In the genomic region with DNA sequence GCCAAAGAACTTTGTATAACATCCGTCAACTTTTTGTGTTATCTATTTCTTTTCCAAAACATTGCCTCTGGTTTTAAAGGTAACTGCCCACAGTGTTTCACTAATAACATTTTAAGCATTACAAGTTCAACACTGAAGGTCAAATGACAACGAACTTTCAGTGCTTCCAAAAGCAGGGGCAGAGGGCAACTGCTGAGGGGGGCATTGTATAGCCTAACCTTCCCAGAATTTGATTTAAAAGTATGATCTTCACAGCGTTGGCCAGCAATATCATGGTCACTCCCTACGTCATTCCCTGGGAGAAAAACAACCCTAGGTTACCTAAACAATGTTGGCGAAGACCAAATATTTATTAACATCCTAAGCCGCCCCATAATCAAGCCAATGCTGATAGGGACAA, we compare ENCODE assay signal across 1 cellular context.
TF ChIP-seq lines count a peak whose summit lies in the region.

No MANE protein-coding gene starts in this region.

TF ChIP-seq in HepG2, 621 proteins besides CTCF, POLR2A, EP300 and RAD21:
- TF ChIP-seq KAT7 (CRISPR knock-in tag; IDR thresholded peaks at IDR 0.05; ENCODE audit: borderline replicate concordance) (no peak), KDM1A (CRISPR knock-in tag; IDR thresholded peaks at IDR 0.05) (no peak), RFXANK (CRISPR knock-in tag; IDR thresholded peaks at IDR 0.05) (no peak), SOX6 (IDR thresholded peaks at IDR 0.05) (no peak), SOX6 (CRISPR knock-in tag; IDR thresholded peaks at IDR 0.05) (no peak), HNRNPH1 (optimal IDR thresholded peaks at IDR 0.05; ENCODE audit: low read depth, low read length) (no peak), RORA (CRISPR knock-in tag; IDR thresholded peaks at IDR 0.05) (no peak), CBX2 (IDR thresholded peaks at IDR 0.05; ENCODE audit: low read depth, low read length) (no peak), CBX2 (CRISPR knock-in tag; IDR thresholded peaks at IDR 0.05; ENCODE audit: low read depth) (no peak), KAT2B (IDR thresholded peaks at IDR 0.05; ENCODE audit: borderline replicate concordance, low read depth, low read length) (no peak), ZNF816 (CRISPR knock-in tag; IDR thresholded peaks at IDR 0.05; ENCODE audit: borderline replicate concordance) (no peak), KLF9 (CRISPR knock-in tag; IDR thresholded peaks at IDR 0.05; ENCODE audit: low read depth) (no peak), NR2F6 (IDR thresholded peaks at IDR 0.05) (no peak), NR2F6 (CRISPR knock-in tag; IDR thresholded peaks at IDR 0.05) (no peak), SP140L (CRISPR knock-in tag; IDR thresholded peaks at IDR 0.05; ENCODE audit: borderline replicate concordance) (no peak), SMAD3 (CRISPR knock-in tag; IDR thresholded peaks at IDR 0.05) (no peak), KMT2B (CRISPR knock-in tag; IDR thresholded peaks at IDR 0.05) (no peak)
- TF ChIP-seq, protein P1, sequence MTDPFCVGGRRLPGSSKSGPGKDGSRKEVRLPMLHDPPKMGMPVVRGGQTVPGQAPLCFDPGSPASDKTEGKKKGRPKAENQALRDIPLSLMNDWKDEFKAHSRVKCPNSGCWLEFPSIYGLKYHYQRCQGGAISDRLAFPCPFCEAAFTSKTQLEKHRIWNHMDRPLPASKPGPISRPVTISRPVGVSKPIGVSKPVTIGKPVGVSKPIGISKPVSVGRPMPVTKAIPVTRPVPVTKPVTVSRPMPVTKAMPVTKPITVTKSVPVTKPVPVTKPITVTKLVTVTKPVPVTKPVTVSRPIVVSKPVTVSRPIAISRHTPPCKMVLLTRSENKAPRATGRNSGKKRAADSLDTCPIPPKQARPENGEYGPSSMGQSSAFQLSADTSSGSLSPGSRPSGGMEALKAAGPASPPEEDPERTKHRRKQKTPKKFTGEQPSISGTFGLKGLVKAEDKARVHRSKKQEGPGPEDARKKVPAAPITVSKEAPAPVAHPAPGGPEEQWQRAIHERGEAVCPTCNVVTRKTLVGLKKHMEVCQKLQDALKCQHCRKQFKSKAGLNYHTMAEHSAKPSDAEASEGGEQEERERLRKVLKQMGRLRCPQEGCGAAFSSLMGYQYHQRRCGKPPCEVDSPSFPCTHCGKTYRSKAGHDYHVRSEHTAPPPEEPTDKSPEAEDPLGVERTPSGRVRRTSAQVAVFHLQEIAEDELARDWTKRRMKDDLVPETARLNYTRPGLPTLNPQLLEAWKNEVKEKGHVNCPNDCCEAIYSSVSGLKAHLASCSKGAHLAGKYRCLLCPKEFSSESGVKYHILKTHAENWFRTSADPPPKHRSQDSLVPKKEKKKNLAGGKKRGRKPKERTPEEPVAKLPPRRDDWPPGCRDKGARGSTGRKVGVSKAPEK (CRISPR knock-in tag; IDR thresholded peaks at IDR 0.05; ENCODE audit: borderline replicate concordance): no peak
- TF ChIP-seq, protein P2, sequence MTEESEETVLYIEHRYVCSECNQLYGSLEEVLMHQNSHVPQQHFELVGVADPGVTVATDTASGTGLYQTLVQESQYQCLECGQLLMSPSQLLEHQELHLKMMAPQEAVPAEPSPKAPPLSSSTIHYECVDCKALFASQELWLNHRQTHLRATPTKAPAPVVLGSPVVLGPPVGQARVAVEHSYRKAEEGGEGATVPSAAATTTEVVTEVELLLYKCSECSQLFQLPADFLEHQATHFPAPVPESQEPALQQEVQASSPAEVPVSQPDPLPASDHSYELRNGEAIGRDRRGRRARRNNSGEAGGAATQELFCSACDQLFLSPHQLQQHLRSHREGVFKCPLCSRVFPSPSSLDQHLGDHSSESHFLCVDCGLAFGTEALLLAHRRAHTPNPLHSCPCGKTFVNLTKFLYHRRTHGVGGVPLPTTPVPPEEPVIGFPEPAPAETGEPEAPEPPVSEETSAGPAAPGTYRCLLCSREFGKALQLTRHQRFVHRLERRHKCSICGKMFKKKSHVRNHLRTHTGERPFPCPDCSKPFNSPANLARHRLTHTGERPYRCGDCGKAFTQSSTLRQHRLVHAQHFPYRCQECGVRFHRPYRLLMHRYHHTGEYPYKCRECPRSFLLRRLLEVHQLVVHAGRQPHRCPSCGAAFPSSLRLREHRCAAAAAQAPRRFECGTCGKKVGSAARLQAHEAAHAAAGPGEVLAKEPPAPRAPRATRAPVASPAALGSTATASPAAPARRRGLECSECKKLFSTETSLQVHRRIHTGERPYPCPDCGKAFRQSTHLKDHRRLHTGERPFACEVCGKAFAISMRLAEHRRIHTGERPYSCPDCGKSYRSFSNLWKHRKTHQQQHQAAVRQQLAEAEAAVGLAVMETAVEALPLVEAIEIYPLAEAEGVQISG (CRISPR knock-in tag; IDR thresholded peaks at IDR 0.05): no peak
- TF ChIP-seq, protein P3, sequence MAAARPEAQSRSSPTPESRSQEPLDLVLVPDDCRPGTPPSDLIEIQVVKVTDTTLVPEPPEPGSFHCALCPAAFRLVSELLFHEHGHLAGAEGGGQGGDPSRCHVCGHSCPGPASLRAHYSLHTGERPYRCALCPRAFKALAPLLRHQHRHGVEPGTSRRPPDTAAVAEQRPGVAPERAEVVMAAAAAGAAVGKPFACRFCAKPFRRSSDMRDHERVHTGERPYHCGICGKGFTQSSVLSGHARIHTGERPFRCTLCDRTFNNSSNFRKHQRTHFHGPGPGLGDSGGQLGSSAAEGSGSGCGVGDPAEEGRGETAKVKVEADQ (CRISPR knock-in tag; IDR thresholded peaks at IDR 0.05; ENCODE audit: borderline replicate concordance): no peak
- TF ChIP-seq, protein P4, sequence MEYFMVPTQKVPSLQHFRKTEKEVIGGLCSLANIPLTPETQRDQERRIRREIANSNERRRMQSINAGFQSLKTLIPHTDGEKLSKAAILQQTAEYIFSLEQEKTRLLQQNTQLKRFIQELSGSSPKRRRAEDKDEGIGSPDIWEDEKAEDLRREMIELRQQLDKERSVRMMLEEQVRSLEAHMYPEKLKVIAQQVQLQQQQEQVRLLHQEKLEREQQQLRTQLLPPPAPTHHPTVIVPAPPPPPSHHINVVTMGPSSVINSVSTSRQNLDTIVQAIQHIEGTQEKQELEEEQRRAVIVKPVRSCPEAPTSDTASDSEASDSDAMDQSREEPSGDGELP (IDR thresholded peaks at IDR 0.05; ENCODE audit: borderline replicate concordance, low read depth): no peak
- TF ChIP-seq, protein P5, sequence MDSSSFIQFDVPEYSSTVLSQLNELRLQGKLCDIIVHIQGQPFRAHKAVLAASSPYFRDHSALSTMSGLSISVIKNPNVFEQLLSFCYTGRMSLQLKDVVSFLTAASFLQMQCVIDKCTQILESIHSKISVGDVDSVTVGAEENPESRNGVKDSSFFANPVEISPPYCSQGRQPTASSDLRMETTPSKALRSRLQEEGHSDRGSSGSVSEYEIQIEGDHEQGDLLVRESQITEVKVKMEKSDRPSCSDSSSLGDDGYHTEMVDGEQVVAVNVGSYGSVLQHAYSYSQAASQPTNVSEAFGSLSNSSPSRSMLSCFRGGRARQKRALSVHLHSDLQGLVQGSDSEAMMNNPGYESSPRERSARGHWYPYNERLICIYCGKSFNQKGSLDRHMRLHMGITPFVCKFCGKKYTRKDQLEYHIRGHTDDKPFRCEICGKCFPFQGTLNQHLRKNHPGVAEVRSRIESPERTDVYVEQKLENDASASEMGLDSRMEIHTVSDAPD (CRISPR knock-in tag; IDR thresholded peaks at IDR 0.05): no peak
- TF ChIP-seq, protein P6, sequence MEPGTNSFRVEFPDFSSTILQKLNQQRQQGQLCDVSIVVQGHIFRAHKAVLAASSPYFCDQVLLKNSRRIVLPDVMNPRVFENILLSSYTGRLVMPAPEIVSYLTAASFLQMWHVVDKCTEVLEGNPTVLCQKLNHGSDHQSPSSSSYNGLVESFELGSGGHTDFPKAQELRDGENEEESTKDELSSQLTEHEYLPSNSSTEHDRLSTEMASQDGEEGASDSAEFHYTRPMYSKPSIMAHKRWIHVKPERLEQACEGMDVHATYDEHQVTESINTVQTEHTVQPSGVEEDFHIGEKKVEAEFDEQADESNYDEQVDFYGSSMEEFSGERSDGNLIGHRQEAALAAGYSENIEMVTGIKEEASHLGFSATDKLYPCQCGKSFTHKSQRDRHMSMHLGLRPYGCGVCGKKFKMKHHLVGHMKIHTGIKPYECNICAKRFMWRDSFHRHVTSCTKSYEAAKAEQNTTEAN (CRISPR knock-in tag; conservative IDR thresholded peaks at IDR 0.05): no peak
